Comparison of ENCODE assay signal across 8 cellular contexts in genomic region chr1:28260803-28261174, GRCh38. TPM values are rescaled to one million over a fixed set of nuclear protein-coding genes. Genes with fewer than 3 reads are reported as not detected.
DNase-seq lines count a peak whose midpoint lies in the region; ATAC-seq and TF ChIP-seq lines count a peak whose summit lies in the region.

No MANE protein-coding gene starts in this region.

- ATAC-seq in gastroesophageal sphincter (no peak), HG03469 (IDR thresholded peaks at IDR 0.05; ENCODE audit: unreplicated experiment) (no peak)

- peaks cover 0 to 48% (median 10%) of the 10 kb centered on the region in 3 donors for H3K4me1 ChIP-seq in gastroesophageal sphincter

- 41 to 63% methylated on average over 3 to 6 of the region's 7 CpGs for WGBS in gastroesophageal sphincter (ENCODE audit: low coverage in 1 of 2), 2 donors

- H3K9me3 ChIP-seq in WERI-Rb-1 (ENCODE audit: severe bottlenecking): no peaks in the 10 kb centered on the region
- no peaks in the 10 kb centered on the region for H3K9me3 ChIP-seq in gastroesophageal sphincter

- TF ChIP-seq POLR2A in gastroesophageal sphincter (IDR thresholded peaks at IDR 0.05): no peak

- DNase-seq in GM12865 (ENCODE audit: low read depth) (no peak), WERI-Rb-1 (no peak), skeletal muscle cell (ENCODE audit: low read depth) (no peak), GOT3 (lab: John Stamatoyannopoulos, UW) (no peak), C1 segment of cervical spinal cord (lab: John Stamatoyannopoulos, UW) (no peak), NCI-H524 treated with DMSO at 0.1 percent for 48 hours (lab: John Stamatoyannopoulos, UW) (no peak)

- H3K27ac ChIP-seq in WERI-Rb-1 (no peak overlapping the region), gastroesophageal sphincter (peak overlapping the region in 3 of 4 donors; percentile 93 to 99 (median 98))

- TF ChIP-seq CTCF in GM12865 (IDR thresholded peaks at IDR 0.05; ENCODE audit: insufficient read depth, low read depth, low read length, missing control alignments) (no peak), WERI-Rb-1 (IDR thresholded peaks at IDR 0.05; ENCODE audit: low read depth, low read length) (no peak), gastroesophageal sphincter (IDR thresholded peaks at IDR 0.05) (no peak)

- H3K36me3 ChIP-seq in WERI-Rb-1: no peaks in the 10 kb centered on the region
- no peaks in the 10 kb centered on the region for H3K36me3 ChIP-seq in gastroesophageal sphincter

- TF ChIP-seq EP300 in gastroesophageal sphincter (IDR thresholded peaks at IDR 0.05): no peak

- H3K4me3 ChIP-seq in GM12865 (ENCODE audit: low read depth, low read length): peak overlapping the region; percentile 98
- H3K4me3 ChIP-seq in WERI-Rb-1 (ENCODE audit: low read depth, low read length): peak overlapping the region; percentile 78
- H3K4me3 ChIP-seq in gastroesophageal sphincter: peak overlapping the region; percentile 62 to 77
- H3K4me3 ChIP-seq in skeletal muscle cell (ENCODE audit: low read depth, low read length): peak overlapping the region; percentile 97

- H3K27me3 ChIP-seq in WERI-Rb-1 (ENCODE audit: insufficient read depth, low read depth, severe bottlenecking): no peaks in the 10 kb centered on the region
- no peaks in the 10 kb centered on the region for H3K27me3 ChIP-seq in gastroesophageal sphincter

RNA-seq across cellular contexts. Expression of gene SESN2, which starts 1.5 kb away (rescaled TPM):
- total RNA-seq in gastroesophageal sphincter: 1 to 10 TPM; 7.7 to 10.0 (median 8.3) TPM

RNA-seq across cellular contexts. Expression of gene ATP5IF1, which starts 24.9 kb away (rescaled TPM):
- 100 to 1,000 TPM; 125 to 266 (median 157) TPM for total RNA-seq in gastroesophageal sphincter

RNA-seq across cellular contexts. Expression of gene DNAJC8, which starts 28.0 kb away (rescaled TPM):
- 10 to 100 TPM; 68.4 to 90.3 (median 80.5) TPM for total RNA-seq in gastroesophageal sphincter
